Comparison of ENCODE assay signal across 8 cellular contexts in the genomic region with DNA sequence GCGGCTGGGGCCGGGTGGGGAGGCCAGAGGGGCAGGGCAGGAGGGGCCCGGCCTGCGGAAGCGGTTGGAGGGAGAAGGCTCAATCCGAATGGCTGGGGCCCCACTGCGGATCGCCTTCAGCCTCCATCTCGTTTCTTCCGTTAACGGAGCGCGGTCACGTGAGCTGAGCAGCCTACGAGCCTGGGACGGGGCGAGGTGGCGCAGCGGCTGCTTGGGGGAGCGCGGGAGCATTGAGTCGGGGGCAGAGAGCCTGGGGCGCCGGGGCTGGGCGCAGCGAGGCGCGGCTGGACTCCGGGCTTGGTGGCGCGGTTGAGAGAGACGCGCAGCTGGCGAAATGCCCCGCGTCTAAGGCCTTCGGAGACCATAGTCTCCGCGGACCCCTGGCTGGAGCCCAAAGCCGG.
DNase-seq lines count a peak whose midpoint lies in the region; TF ChIP-seq lines count a peak whose summit lies in the region.
"Not testable (repeated sequence)": the region's sequence is repeated elsewhere in the genome, so short reads cannot be mapped to it uniquely, and the experiment has no call there.

No MANE protein-coding gene starts in this region.

- H3K4ac ChIP-seq in H9 (ENCODE audit: low read depth, low read length) = not testable (repeated sequence)

- not testable (repeated sequence) for H3K27me3 ChIP-seq in H9 (ENCODE audit: insufficient read depth, low read length); iPS-18a (ENCODE audit: control insufficient read depth, insufficient read depth, low read length)

- peak; percentile 96 for DNase-seq in GM12865 (ENCODE audit: low read depth)
- peak; percentile 89 for DNase-seq in H9
- DNase-seq in HuH-7.5 (ENCODE audit: low spot score) = peak; percentile 30
- peak; percentile 90 for DNase-seq in activated CD4-positive, alpha-beta T cell treated with anti-CD3 and anti-CD28 coated beads, Interleukin-2, amount 10 ng/mL, durations not matched to agents 7 days and 5 days
- peak; percentile 75 for DNase-seq in central memory CD4-positive, alpha-beta T cell
- peak; percentile 56 for DNase-seq in pulmonary artery endothelial cell (ENCODE audit: low read depth, low spot score)

- H3K4me1 ChIP-seq in H9 (ENCODE audit: insufficient read depth, low read length) = not testable (repeated sequence)
- peaks cover 11% of the 10 kb centered on the region for H3K4me1 ChIP-seq in iPS-18a (ENCODE audit: control insufficient read depth, low read depth, low read length)

- H3K36me3 Mint-ChIP-seq in H9 (ENCODE audit: insufficient read depth in 1 of 3, low read depth in 3 of 3) = peaks cover 22 to 34% (median 30%) of the 10 kb centered on the region in 3 experiments
- peaks cover 19% of the 10 kb centered on the region for H3K36me3 Mint-ChIP-seq in activated CD4-positive, alpha-beta T cell treated with anti-CD3 and anti-CD28 coated beads, Interleukin-2, amount 10 ng/mL, durations not matched to agents 7 days and 5 days (ENCODE audit: low read depth)

- not testable (repeated sequence) for H3K9me3 Mint-ChIP-seq in H9; activated CD4-positive, alpha-beta T cell treated with anti-CD3 and anti-CD28 coated beads, Interleukin-2, amount 10 ng/mL, durations not matched to agents 7 days and 5 days

- CTCF ChIA-PET in activated CD4-positive, alpha-beta T cell treated with anti-CD3 and anti-CD28 coated beads, Interleukin-2, amount 10 ng/mL, durations not matched to agents 7 days and 5 days (lab: Charles Lee) = not testable (repeated sequence)

- POLR2A ChIA-PET in activated CD4-positive, alpha-beta T cell treated with anti-CD3 and anti-CD28 coated beads, Interleukin-2, amount 10 ng/mL, durations not matched to agents 7 days and 5 days (lab: Charles Lee) = interaction anchor here (0.6 to 1.0 kb wide), 2 partner anchors 87 to 154 kb away, joined by 3 read pairs; no protein-coding TSS in a partner anchor

- not testable (repeated sequence) for H2BK120ac ChIP-seq in H9 (ENCODE audit: low read depth, low read length, poor library complexity, severe bottlenecking)

- peak; percentile 41 for TF ChIP-seq CTCF in GM12865 (IDR thresholded peaks at IDR 0.05; ENCODE audit: insufficient read depth, low read depth, low read length, missing control alignments)
- TF ChIP-seq CTCF in H9 (conservative IDR thresholded peaks at IDR 0.05) = not testable (repeated sequence)

- H3K79me2 ChIP-seq in H9 (ENCODE audit: insufficient read depth, low read length) = peaks cover 12% of the 10 kb centered on the region; the same call in 1 of the 2 replicates

- not testable (repeated sequence) for H2BK5ac ChIP-seq in H9 (ENCODE audit: insufficient read length, low read length)

- H3K79me1 ChIP-seq in H9 (ENCODE audit: insufficient read depth, low read depth, low read length, poor library complexity, severe bottlenecking) = not testable (repeated sequence)

- H3K18ac ChIP-seq in H9 (ENCODE audit: insufficient read length, low read depth, low read length) = peak overlapping the region; percentile 62

- H3K23me2 ChIP-seq in H9 (ENCODE audit: insufficient read length, low read depth, low read length, poor library complexity, severe bottlenecking) = not testable (repeated sequence)

- H2AK5ac ChIP-seq in H9 (ENCODE audit: insufficient read length, low read length) = not testable (repeated sequence)

- H3K4me3 ChIP-seq in GM12865 (ENCODE audit: low read depth, low read length) = peak overlapping the region; percentile 67
- peak overlapping the region; percentile 64 for H3K4me3 ChIP-seq in iPS-18a (ENCODE audit: low read length)

- peak overlapping the region; percentile 99 to 100 for H3K4me3 Mint-ChIP-seq in H9
- H3K4me3 Mint-ChIP-seq in activated CD4-positive, alpha-beta T cell treated with anti-CD3 and anti-CD28 coated beads, Interleukin-2, amount 10 ng/mL, durations not matched to agents 7 days and 5 days = peak overlapping the region; percentile 97

- peaks cover 13% of the 10 kb centered on the region for H3K27me3 Mint-ChIP-seq in H9 (ENCODE audit: low read depth)
- not testable (repeated sequence) for H3K27me3 Mint-ChIP-seq in activated CD4-positive, alpha-beta T cell treated with anti-CD3 and anti-CD28 coated beads, Interleukin-2, amount 10 ng/mL, durations not matched to agents 7 days and 5 days

- H3K27ac ChIP-seq in H9 (ENCODE audit: insufficient read length, low read depth, low read length) = not testable (repeated sequence)
- H3K27ac ChIP-seq in iPS-18a (ENCODE audit: low read length) (peak overlapping the region; percentile 58), temporal lobe (ENCODE audit: low read depth, low read length) (peak overlapping the region; percentile 82)

- H2BK20ac ChIP-seq in H9 (ENCODE audit: low read depth, low read length, poor library complexity, severe bottlenecking) = not testable (repeated sequence)

- H4K8ac ChIP-seq in H9 (replicated peaks; ENCODE audit: insufficient read length, low read depth, low read length) = not testable (repeated sequence)

- H3T11ph ChIP-seq in H9 (ENCODE audit: low read length) = not testable (repeated sequence)

- H2AFZ ChIP-seq in H9 (ENCODE audit: low read length) = not testable (repeated sequence)

- not testable (repeated sequence) for H2BK15ac ChIP-seq in H9 (ENCODE audit: low read depth, low read length)

- not testable (repeated sequence) for H4K5ac ChIP-seq in H9 (ENCODE audit: insufficient read length, low read depth, low read length)

- WGBS in H9 (ENCODE audit: extremely low coverage, insufficient read length, low lambda C conversion rate) = no CpG with 5 or more reads among the region's 40 CpGs

- not testable (repeated sequence) for H4K91ac ChIP-seq in H9 (ENCODE audit: insufficient read length, low read depth, low read length)

- peak overlapping the region in 1 of 3 experiments; percentile 80; a peak in 2 of 7 replicates for H3K27ac Mint-ChIP-seq in H9
- H3K27ac Mint-ChIP-seq in activated CD4-positive, alpha-beta T cell treated with anti-CD3 and anti-CD28 coated beads, Interleukin-2, amount 10 ng/mL, durations not matched to agents 7 days and 5 days = peak overlapping the region; percentile 90

- not testable (repeated sequence) for H3K9me3 ChIP-seq in H9 (ENCODE audit: control insufficient read depth, low read depth, low read length); iPS-18a (ENCODE audit: control insufficient read depth, low read depth, low read length)

- peaks cover 14% of the 10 kb centered on the region for H3K36me3 ChIP-seq in iPS-18a (ENCODE audit: control insufficient read depth, low read depth, low read length)

- H4K20me1 ChIP-seq in H9 (ENCODE audit: control insufficient read depth, insufficient read depth, insufficient read length) = not testable (repeated sequence)

- peak overlapping the region; percentile 47 for H3K4me2 ChIP-seq in H9 (ENCODE audit: insufficient read depth, insufficient read length, low read length)

- H3K23ac ChIP-seq in H9 (ENCODE audit: insufficient read length, low read depth, low read length) = not testable (repeated sequence)

- peak overlapping the region; percentile 63 for H3K14ac ChIP-seq in H9 (ENCODE audit: insufficient read depth, low read length)

- peaks cover 19 to 22% of the 10 kb centered on the region in 2 experiments for H3K4me1 Mint-ChIP-seq in H9
- peaks cover 30% of the 10 kb centered on the region for H3K4me1 Mint-ChIP-seq in activated CD4-positive, alpha-beta T cell treated with anti-CD3 and anti-CD28 coated beads, Interleukin-2, amount 10 ng/mL, durations not matched to agents 7 days and 5 days

- not testable (repeated sequence) for H2BK12ac ChIP-seq in H9 (ENCODE audit: insufficient read length, low read depth, low read length)

- H3K56ac ChIP-seq in H9 (ENCODE audit: insufficient read length, low read depth, low read length) = not testable (repeated sequence)

- peak overlapping the region; percentile 94 for H3K9ac ChIP-seq in H9 (ENCODE audit: extremely low read depth, insufficient read length, low read length)
- peak overlapping the region; percentile 91 for H3K9ac ChIP-seq in iPS-18a (ENCODE audit: low read length)

Comparison
In these comparisons a context has a peak if more than half of its experiments do, and no peak if none do; other contexts are left out.
1. DNase-seq: peak in every context shown above with its lines; median percentile 96 in GM12865; 90 in activated CD4-positive, alpha-beta T cell treated with anti-CD3 and anti-CD28 coated beads, Interleukin-2, amount 10 ng/mL, durations not matched to agents 7 days and 5 days; 89 in H9; 75 in central memory CD4-positive, alpha-beta T cell; 56 in pulmonary artery endothelial cell; 30 in HuH-7.5.